ENCODE assay signal across 2 cellular contexts in genomic region chr9:29211681-29212589, GRCh38.
TF ChIP-seq lines count a peak whose summit lies in the region.

No MANE protein-coding gene starts in this region.

TF ChIP-seq in GM23338, 12 proteins besides CTCF, POLR2A, EP300 and RAD21 (continued from another document):
- TF ChIP-seq, protein P1, sequence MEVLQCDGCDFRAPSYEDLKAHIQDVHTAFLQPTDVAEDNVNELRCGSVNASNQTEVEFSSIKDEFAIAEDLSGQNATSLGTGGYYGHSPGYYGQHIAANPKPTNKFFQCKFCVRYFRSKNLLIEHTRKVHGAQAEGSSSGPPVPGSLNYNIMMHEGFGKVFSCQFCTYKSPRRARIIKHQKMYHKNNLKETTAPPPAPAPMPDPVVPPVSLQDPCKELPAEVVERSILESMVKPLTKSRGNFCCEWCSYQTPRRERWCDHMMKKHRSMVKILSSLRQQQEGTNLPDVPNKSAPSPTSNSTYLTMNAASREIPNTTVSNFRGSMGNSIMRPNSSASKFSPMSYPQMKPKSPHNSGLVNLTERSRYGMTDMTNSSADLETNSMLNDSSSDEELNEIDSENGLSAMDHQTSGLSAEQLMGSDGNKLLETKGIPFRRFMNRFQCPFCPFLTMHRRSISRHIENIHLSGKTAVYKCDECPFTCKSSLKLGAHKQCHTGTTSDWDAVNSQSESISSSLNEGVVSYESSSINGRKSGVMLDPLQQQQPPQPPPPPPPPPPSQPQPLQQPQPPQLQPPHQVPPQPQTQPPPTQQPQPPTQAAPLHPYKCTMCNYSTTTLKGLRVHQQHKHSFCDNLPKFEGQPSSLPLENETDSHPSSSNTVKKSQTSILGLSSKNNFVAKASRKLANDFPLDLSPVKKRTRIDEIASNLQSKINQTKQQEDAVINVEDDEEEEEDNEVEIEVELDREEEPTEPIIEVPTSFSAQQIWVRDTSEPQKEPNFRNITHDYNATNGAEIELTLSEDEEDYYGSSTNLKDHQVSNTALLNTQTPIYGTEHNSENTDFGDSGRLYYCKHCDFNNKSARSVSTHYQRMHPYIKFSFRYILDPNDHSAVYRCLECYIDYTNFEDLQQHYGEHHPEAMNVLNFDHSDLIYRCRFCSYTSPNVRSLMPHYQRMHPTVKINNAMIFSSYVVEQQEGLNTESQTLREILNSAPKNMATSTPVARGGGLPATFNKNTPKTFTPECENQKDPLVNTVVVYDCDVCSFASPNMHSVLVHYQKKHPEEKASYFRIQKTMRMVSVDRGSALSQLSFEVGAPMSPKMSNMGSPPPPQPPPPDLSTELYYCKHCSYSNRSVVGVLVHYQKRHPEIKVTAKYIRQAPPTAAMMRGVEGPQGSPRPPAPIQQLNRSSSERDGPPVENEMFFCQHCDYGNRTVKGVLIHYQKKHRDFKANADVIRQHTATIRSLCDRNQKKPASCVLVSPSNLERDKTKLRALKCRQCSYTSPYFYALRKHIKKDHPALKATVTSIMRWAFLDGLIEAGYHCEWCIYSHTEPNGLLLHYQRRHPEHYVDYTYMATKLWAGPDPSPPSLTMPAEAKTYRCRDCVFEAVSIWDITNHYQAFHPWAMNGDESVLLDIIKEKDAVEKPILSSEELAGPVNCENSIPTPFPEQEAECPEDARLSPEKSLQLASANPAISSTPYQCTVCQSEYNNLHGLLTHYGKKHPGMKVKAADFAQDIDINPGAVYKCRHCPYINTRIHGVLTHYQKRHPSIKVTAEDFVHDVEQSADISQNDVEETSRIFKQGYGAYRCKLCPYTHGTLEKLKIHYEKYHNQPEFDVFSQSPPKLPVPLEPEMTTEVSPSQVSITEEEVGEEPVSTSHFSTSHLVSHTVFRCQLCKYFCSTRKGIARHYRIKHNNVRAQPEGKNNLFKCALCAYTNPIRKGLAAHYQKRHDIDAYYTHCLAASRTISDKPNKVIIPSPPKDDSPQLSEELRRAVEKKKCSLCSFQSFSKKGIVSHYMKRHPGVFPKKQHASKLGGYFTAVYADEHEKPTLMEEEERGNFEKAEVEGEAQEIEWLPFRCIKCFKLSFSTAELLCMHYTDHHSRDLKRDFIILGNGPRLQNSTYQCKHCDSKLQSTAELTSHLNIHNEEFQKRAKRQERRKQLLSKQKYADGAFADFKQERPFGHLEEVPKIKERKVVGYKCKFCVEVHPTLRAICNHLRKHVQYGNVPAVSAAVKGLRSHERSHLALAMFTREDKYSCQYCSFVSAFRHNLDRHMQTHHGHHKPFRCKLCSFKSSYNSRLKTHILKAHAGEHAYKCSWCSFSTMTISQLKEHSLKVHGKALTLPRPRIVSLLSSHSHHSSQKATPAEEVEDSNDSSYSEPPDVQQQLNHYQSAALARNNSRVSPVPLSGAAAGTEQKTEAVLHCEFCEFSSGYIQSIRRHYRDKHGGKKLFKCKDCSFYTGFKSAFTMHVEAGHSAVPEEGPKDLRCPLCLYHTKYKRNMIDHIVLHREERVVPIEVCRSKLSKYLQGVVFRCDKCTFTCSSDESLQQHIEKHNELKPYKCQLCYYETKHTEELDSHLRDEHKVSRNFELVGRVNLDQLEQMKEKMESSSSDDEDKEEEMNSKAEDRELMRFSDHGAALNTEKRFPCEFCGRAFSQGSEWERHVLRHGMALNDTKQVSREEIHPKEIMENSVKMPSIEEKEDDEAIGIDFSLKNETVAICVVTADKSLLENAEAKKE (CRISPR knock-in tag; IDR thresholded peaks at IDR 0.05): no peak
- no peak for TF ChIP-seq EZH2phosphoT487 (IDR thresholded peaks at IDR 0.05; ENCODE audit: unreplicated experiment)
- no peak for TF ChIP-seq JUNB (IDR thresholded peaks at IDR 0.05; ENCODE audit: unreplicated experiment)
- no peak for TF ChIP-seq NANOG (IDR thresholded peaks at IDR 0.05; ENCODE audit: borderline replicate concordance)

TF ChIP-seq in WTC11, 78 proteins besides CTCF, POLR2A, EP300 and RAD21 (continued from another document and continues in another):
- TF ChIP-seq, protein P2, sequence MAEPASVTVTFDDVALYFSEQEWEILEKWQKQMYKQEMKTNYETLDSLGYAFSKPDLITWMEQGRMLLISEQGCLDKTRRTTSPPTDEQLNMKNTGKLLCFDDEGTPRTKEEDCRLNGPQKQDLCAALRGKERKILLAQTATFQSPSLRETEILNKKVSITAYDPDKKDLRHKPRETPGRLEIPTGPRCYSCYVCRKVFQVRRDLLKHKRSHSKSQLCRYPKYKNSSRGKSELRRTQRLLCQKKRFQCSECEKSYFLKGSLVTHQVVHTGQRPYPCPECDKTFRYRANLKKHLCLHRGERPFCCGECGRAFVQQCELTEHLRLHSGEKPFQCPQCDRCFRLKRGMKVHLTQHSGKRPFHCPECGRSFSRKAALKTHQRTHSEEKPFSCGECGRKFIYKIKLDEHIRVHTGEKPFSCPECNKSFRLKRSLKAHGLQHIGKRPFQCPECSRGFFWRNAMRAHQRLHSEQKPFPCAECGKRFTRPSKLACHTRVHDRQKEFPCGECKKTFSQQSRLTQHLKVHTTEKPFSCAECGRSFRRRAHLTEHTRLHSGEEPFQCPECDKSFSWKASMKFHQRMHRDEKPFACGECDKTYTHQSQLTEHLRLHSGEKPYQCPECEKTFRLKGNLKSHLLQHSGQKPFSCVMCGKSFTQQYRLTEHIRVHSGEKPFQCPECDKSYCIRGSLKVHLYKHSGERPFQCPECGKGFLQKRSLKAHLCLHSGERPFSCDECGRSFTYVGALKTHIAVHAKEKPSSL (CRISPR knock-in tag; conservative IDR thresholded peaks at IDR 0.05): no peak
- TF ChIP-seq RELA (CRISPR knock-in tag; IDR thresholded peaks at IDR 0.05; ENCODE audit: borderline replicate concordance): no peak
- 0 out of 2 replicates have a peak, but pooled peaks have one; percentile 30 for TF ChIP-seq ESRRA (CRISPR knock-in tag; IDR thresholded peaks at IDR 0.05; ENCODE audit: borderline replicate concordance)
- TF ChIP-seq, protein P3, sequence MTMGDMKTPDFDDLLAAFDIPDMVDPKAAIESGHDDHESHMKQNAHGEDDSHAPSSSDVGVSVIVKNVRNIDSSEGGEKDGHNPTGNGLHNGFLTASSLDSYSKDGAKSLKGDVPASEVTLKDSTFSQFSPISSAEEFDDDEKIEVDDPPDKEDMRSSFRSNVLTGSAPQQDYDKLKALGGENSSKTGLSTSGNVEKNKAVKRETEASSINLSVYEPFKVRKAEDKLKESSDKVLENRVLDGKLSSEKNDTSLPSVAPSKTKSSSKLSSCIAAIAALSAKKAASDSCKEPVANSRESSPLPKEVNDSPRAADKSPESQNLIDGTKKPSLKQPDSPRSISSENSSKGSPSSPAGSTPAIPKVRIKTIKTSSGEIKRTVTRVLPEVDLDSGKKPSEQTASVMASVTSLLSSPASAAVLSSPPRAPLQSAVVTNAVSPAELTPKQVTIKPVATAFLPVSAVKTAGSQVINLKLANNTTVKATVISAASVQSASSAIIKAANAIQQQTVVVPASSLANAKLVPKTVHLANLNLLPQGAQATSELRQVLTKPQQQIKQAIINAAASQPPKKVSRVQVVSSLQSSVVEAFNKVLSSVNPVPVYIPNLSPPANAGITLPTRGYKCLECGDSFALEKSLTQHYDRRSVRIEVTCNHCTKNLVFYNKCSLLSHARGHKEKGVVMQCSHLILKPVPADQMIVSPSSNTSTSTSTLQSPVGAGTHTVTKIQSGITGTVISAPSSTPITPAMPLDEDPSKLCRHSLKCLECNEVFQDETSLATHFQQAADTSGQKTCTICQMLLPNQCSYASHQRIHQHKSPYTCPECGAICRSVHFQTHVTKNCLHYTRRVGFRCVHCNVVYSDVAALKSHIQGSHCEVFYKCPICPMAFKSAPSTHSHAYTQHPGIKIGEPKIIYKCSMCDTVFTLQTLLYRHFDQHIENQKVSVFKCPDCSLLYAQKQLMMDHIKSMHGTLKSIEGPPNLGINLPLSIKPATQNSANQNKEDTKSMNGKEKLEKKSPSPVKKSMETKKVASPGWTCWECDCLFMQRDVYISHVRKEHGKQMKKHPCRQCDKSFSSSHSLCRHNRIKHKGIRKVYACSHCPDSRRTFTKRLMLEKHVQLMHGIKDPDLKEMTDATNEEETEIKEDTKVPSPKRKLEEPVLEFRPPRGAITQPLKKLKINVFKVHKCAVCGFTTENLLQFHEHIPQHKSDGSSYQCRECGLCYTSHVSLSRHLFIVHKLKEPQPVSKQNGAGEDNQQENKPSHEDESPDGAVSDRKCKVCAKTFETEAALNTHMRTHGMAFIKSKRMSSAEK (CRISPR knock-in tag; IDR thresholded peaks at IDR 0.05; ENCODE audit: borderline replicate concordance): no peak
- TF ChIP-seq CBFB (CRISPR knock-in tag; IDR thresholded peaks at IDR 0.05; ENCODE audit: low read depth): no peak
- peak; percentile 89 for TF ChIP-seq HMGXB4 (CRISPR knock-in tag; IDR thresholded peaks at IDR 0.05)
- TF ChIP-seq ZBTB43 (CRISPR knock-in tag; IDR thresholded peaks at IDR 0.05): no peak
- TF ChIP-seq SMAD3 (CRISPR knock-in tag; IDR thresholded peaks at IDR 0.05; ENCODE audit: borderline replicate concordance): no peak
- no peak for TF ChIP-seq ETV6 (CRISPR knock-in tag; IDR thresholded peaks at IDR 0.05)
- peak; percentile 22; the same call in 1 of the 2 replicates for TF ChIP-seq ZNF219 (CRISPR knock-in tag; IDR thresholded peaks at IDR 0.05; ENCODE audit: borderline replicate concordance)
- no peak for TF ChIP-seq ZNF281 (CRISPR knock-in tag; IDR thresholded peaks at IDR 0.05)
- TF ChIP-seq E2F1 (CRISPR knock-in tag; IDR thresholded peaks at IDR 0.05): 0 out of 2 replicates have a peak, but pooled peaks have one; percentile 35
- no peak for TF ChIP-seq ZBTB21 (CRISPR knock-in tag; IDR thresholded peaks at IDR 0.05; ENCODE audit: borderline replicate concordance)
- no peak for TF ChIP-seq AR (CRISPR knock-in tag; IDR thresholded peaks at IDR 0.05)
